ENCODE assay signal across 8 cellular contexts in the genomic region with DNA sequence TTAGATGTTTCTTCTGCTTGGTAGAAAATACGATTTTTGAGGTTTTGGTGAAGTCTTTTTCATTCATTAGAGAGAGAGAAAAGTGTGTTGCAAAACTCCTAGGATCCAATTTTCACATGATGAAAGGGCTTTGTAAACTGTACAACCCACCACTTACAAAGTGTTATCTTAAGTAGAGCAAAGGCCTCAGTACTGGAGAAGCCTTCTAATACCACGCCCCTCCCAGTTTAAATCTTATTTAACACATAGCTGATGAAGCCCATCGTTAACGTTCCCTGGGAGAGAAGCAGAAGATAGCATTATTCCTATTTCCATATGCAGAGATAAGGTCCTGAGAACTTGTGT. TPM values are rescaled to one million over a fixed set of nuclear protein-coding genes. Genes with fewer than 3 reads are reported as not detected.
DNase-seq lines count a peak whose midpoint lies in the region; ATAC-seq, FAIRE-seq and TF ChIP-seq lines count a peak whose summit lies in the region.

No MANE protein-coding gene starts in this region.

- peaks cover 4% of the 10 kb centered on the region; the same call in 1 of the 2 replicates for H3K23me2 ChIP-seq in H1 (ENCODE audit: low read depth, low read length)

- H3K9me2 ChIP-seq in OCI-LY1 (ENCODE audit: low read depth, low read length) = no peaks in the 10 kb centered on the region

- ATAC-seq in activated CD4-positive, alpha-beta T cell treated with anti-CD3 and anti-CD28 coated beads for 36 hours = no peak
- ATAC-seq in natural killer cell = peak; percentile 3 to 8 (median 5)

- no peaks in the 10 kb centered on the region for H3K79me1 ChIP-seq in H1 (ENCODE audit: low read depth, low read length)

- H4K5ac ChIP-seq in H1 (ENCODE audit: insufficient read length, low read depth, low read length) = no peak overlapping the region

- no peak for TF ChIP-seq RAD21 in H1 (IDR thresholded peaks at IDR 0.05 in 1 of 2, conservative IDR thresholded peaks at IDR 0.05 in 1 of 2; ENCODE audit: low read depth in 2 of 2, low read length in 2 of 2)

- no peak overlapping the region; the same call in 1 of the 2 replicates for H4K8ac ChIP-seq in H1 (ENCODE audit: extremely low read depth, insufficient read depth, low read length)

- H3K4me1 Mint-ChIP-seq in activated CD4-positive, alpha-beta T cell treated with anti-CD3 and anti-CD28 coated beads for 36 hours = peaks cover 28% of the 10 kb centered on the region
- H3K4me1 Mint-ChIP-seq in natural killer cell = peaks cover 10 to 23% of the 10 kb centered on the region in 2 donors

- H3K27ac ChIP-seq in OCI-LY1 (ENCODE audit: low read depth, low read length, poor library complexity, severe bottlenecking) (no peak overlapping the region), H1 (ENCODE audit: low read depth, low read length) (no peak overlapping the region)

- 74% methylated on average over 4 of the region's 4 CpGs; no CpG with 5 or more reads in 1 of the 2 experiments for WGBS in H1 (ENCODE audit: extremely low coverage in 1 of 2, insufficient coverage in 1 of 2, insufficient read length in 1 of 2, insufficient replicate concordance in 2 of 2, low coverage in 1 of 2, low lambda C conversion rate in 2 of 2, missing lambda C conversion rate in 1 of 2), 2 experiments

- TF ChIP-seq EP300 in H1 (IDR thresholded peaks at IDR 0.05; ENCODE audit: borderline replicate concordance in 1 of 2, low read depth in 2 of 2, low read length in 2 of 2) = no peak

- POLR2A ChIA-PET in activated CD4-positive, alpha-beta T cell treated with anti-CD3 and anti-CD28 coated beads for 36 hours (lab: Charles Lee) = interaction anchor here (0.5 to 1.0 kb wide), 2 partner anchors 27 to 57 kb away, joined by 3 read pairs; no protein-coding TSS in a partner anchor
- POLR2A ChIA-PET in H1 (lab: Charles Lee; ENCODE audit: partially characterized antibody) = no interaction called here

- H3K27me3 ChIP-seq in OCI-LY1 (ENCODE audit: insufficient read depth, low read length) (no peaks in the 10 kb centered on the region), H1 (replicated peaks in 1 of 4; ENCODE audit: control insufficient read depth in 3 of 4, extremely low read depth in 1 of 4, insufficient read depth in 3 of 4, low read length in 3 of 4) (peaks cover 12 to 29% (median 18%) of the 10 kb centered on the region in 4 experiments)

- TF ChIP-seq CTCF in OCI-LY1 (IDR thresholded peaks at IDR 0.05; ENCODE audit: low read length) (no peak), H1 (IDR thresholded peaks at IDR 0.05; ENCODE audit: control extremely low read depth in 1 of 3, insufficient read depth in 1 of 3, low read depth in 1 of 3, low read length in 3 of 3) (no peak), natural killer cell (IDR thresholded peaks at IDR 0.05) (no peak), D721Med (IDR thresholded peaks at IDR 0.05; ENCODE audit: insufficient read depth, missing control alignments) (no peak)

- no peaks in the 10 kb centered on the region for H3F3A ChIP-seq in OCI-LY1 (ENCODE audit: insufficient read depth, low read length)

- H2BK12ac ChIP-seq in H1 (ENCODE audit: low read depth, low read length) = no peak overlapping the region

- peak overlapping the region; percentile 60 for H3K27ac Mint-ChIP-seq in activated CD4-positive, alpha-beta T cell treated with anti-CD3 and anti-CD28 coated beads for 36 hours
- peak overlapping the region; percentile 36 to 84 for H3K27ac Mint-ChIP-seq in natural killer cell

- TF ChIP-seq POLR2A in H1 (IDR thresholded peaks at IDR 0.05; ENCODE audit: control extremely low read depth in 1 of 2, low read depth in 2 of 2, low read length in 2 of 2) = no peak

- no peak overlapping the region for H3K56ac ChIP-seq in H1 (replicated peaks; ENCODE audit: insufficient read length, low read depth, low read length)

- CTCF ChIA-PET in activated CD4-positive, alpha-beta T cell treated with anti-CD3 and anti-CD28 coated beads for 36 hours (lab: Charles Lee) = interaction anchor here (0.6 to 3.5 kb wide), 8 partner anchors 9 to 426 kb away, joined by 3 to 22 read pairs (median 5); partner anchors contain the start of gene DDX47
- CTCF ChIA-PET in H1 (lab: Charles Lee; ENCODE audit: partially characterized antibody) = interaction anchor here (4.7 kb wide), 1 partner anchor 27 kb away, joined by 55 read pairs; the partner anchor contains the start of gene DDX47

- H3K23ac ChIP-seq in H1 (ENCODE audit: insufficient read length) = no peak overlapping the region

- peak overlapping the region; percentile 89 for H3K9ac ChIP-seq in OCI-LY1 (ENCODE audit: low read length)
- H3K9ac ChIP-seq in H1 (replicated peaks in 1 of 4; ENCODE audit: extremely low read depth in 1 of 4, low read depth in 3 of 4, low read length in 3 of 4) = no peak overlapping the region

- no peak overlapping the region for H3K4ac ChIP-seq in H1 (replicated peaks; ENCODE audit: insufficient read length, low read depth, low read length)

- no peak overlapping the region for H3K14ac ChIP-seq in H1 (ENCODE audit: insufficient read length)

- FAIRE-seq in H1 (lab: Jason Lieb, UNC) (no peak), D721Med (lab: Jason Lieb, UNC) (no peak)

- no peak overlapping the region for H2BK120ac ChIP-seq in H1 (replicated peaks; ENCODE audit: low read depth, low read length)

- H2AK5ac ChIP-seq in H1 (ENCODE audit: low read depth, low read length) = no peak overlapping the region

- no peak for DNase-seq in activated CD4-positive, alpha-beta T cell treated with anti-CD3 and anti-CD28 coated beads for 36 hours
- no peak for DNase-seq in activated CD4-positive, alpha-beta T cell treated with anti-CD3 and anti-CD28 coated beads, Interleukin-2, amount 50 U/mL, for 1 hour
- DNase-seq in H1 (ENCODE audit: low read depth in 1 of 2, low spot score in 2 of 2) (no peak), natural killer cell (no peak), D721Med (ENCODE audit: insufficient read length, low spot score) (no peak)
- DNase-seq in stimulated activated CD4-positive, alpha-beta T cell treated with anti-CD3 and anti-CD28 coated beads, Interleukin-2, amount 100 ng/mL, for 48 hours = no peak
- no peak for DNase-seq in stimulated activated CD8-positive, alpha-beta memory T cell treated with anti-CD3 and anti-CD28 coated beads, Interleukin-4, amount 100 ng/mL, for 48 hours

- no peaks in the 10 kb centered on the region for H3K36me3 ChIP-seq in OCI-LY1 (ENCODE audit: insufficient read depth, low read length)
- H3K36me3 ChIP-seq in H1 (ENCODE audit: control insufficient read depth in 2 of 4, insufficient read depth in 4 of 4, low read length in 3 of 4) = no peaks in the 10 kb centered on the region

- H3K4me1 ChIP-seq in OCI-LY1 (ENCODE audit: insufficient read depth, low read length, severe bottlenecking) (peaks cover 26% of the 10 kb centered on the region), H1 (replicated peaks in 1 of 4; ENCODE audit: control insufficient read depth in 3 of 4, insufficient read depth in 4 of 4, low read length in 3 of 4) (peaks cover 5 to 13% (median 11%) of the 10 kb centered on the region in 4 experiments)

- H2AFZ ChIP-seq in OCI-LY1 (ENCODE audit: low read length) = peak overlapping the region; percentile 76; the same call in 1 of the 2 replicates
- H2AFZ ChIP-seq in H1 (ENCODE audit: low read length) = no peak overlapping the region

- H2BK15ac ChIP-seq in H1 (ENCODE audit: low read length) = no peak overlapping the region

- no peaks in the 10 kb centered on the region for H3K9me3 Mint-ChIP-seq in activated CD4-positive, alpha-beta T cell treated with anti-CD3 and anti-CD28 coated beads for 36 hours (ENCODE audit: low read depth)
- no peaks in the 10 kb centered on the region for H3K9me3 Mint-ChIP-seq in natural killer cell

- H2BK5ac ChIP-seq in H1 (ENCODE audit: low read depth, low read length) = no peak overlapping the region

- H2BK20ac ChIP-seq in H1 (ENCODE audit: low read length) = no peak overlapping the region

- peak overlapping the region; percentile 81 for H3K4me3 Mint-ChIP-seq in activated CD4-positive, alpha-beta T cell treated with anti-CD3 and anti-CD28 coated beads for 36 hours
- H3K4me3 Mint-ChIP-seq in natural killer cell = peak overlapping the region; percentile 89

- H4K20me1 ChIP-seq in OCI-LY1 (ENCODE audit: insufficient read depth, low read length) (no peaks in the 10 kb centered on the region), H1 (replicated peaks in 1 of 2; ENCODE audit: control insufficient read depth in 1 of 2, insufficient read depth in 2 of 2, low read length in 2 of 2) (no peaks in the 10 kb centered on the region)

- H3K4me2 ChIP-seq in OCI-LY1 (ENCODE audit: low read length) = peak overlapping the region; percentile 90
- peak overlapping the region; percentile 64 to 65 for H3K4me2 ChIP-seq in H1 (ENCODE audit: insufficient read depth in 1 of 2, low read depth in 2 of 2, low read length in 2 of 2)

- H3K79me2 ChIP-seq in OCI-LY1 (ENCODE audit: insufficient read depth, low read length) (no peaks in the 10 kb centered on the region), H1 (ENCODE audit: control insufficient read depth in 1 of 2, insufficient read depth in 2 of 2, low read length in 2 of 2) (no peaks in the 10 kb centered on the region)

- H4K91ac ChIP-seq in H1 (replicated peaks; ENCODE audit: insufficient read length, low read length) = no peak overlapping the region

- H3K36me3 Mint-ChIP-seq in activated CD4-positive, alpha-beta T cell treated with anti-CD3 and anti-CD28 coated beads for 36 hours (ENCODE audit: low read depth) = no peaks in the 10 kb centered on the region
- no peaks in the 10 kb centered on the region for H3K36me3 Mint-ChIP-seq in natural killer cell

- intact Hi-C loops in activated CD4-positive, alpha-beta T cell treated with anti-CD3 and anti-CD28 coated beads for 36 hours (cut with DNase I, micrococcal nuclease) = loop anchor here (1.0 to 5.0 kb wide), 9 partner anchors 51 to 426 kb away; partner anchors contain the start of gene GSG1 (in 1 of the 2)
- intact Hi-C loops in natural killer cell (cut with micrococcal nuclease) = loop anchor here (10.0 kb wide), 1 partner anchor 108 kb away; the partner anchor contains the start of gene GPRC5A

- no peaks in the 10 kb centered on the region for H3K27me3 Mint-ChIP-seq in activated CD4-positive, alpha-beta T cell treated with anti-CD3 and anti-CD28 coated beads for 36 hours
- H3K27me3 Mint-ChIP-seq in natural killer cell (ENCODE audit: low read depth in 2 of 2) = no peaks in the 10 kb centered on the region

- H3K18ac ChIP-seq in H1 (ENCODE audit: extremely low read depth, low read length) = no peak overlapping the region

- H3K4me3 ChIP-seq in OCI-LY1 (ENCODE audit: low read depth, low read length, poor library complexity, severe bottlenecking) = peak overlapping the region; percentile 76
- H3K4me3 ChIP-seq in H1 (ENCODE audit: extremely low read depth in 1 of 4, insufficient read depth in 2 of 4, low read depth in 3 of 4, low read length in 4 of 4) = peak overlapping the region in 2 of 4 experiments; percentile 37 to 50; a peak in 4 of 8 replicates

- no peaks in the 10 kb centered on the region for H3K9me3 ChIP-seq in OCI-LY1 (ENCODE audit: low read length)
- H3K9me3 ChIP-seq in H1 (ENCODE audit: insufficient read depth in 2 of 2, low read depth in 1 of 2, low read length in 1 of 2) = no peaks in the 10 kb centered on the region

RNA-seq across cellular contexts. Expression of gene APOLD1, which starts 0.9 kb away (rescaled TPM):
- total RNA-seq in activated CD4-positive, alpha-beta T cell treated with anti-CD3 and anti-CD28 coated beads for 36 hours = 1 to 10 TPM; 3.5 to 7.0 TPM
- total RNA-seq in H1 (2021; fragmentation: NEBNext Ultra II Directional; extraction: Animal tissue kit (Norgen Biotek cat#: 25700)) = 0.34 and 0.71 TPM in 2 replicates
- polyA plus RNA-seq in H1 (2011; rRNA removed) = 0.12 and 0.16 TPM in 2 replicates
- polyA plus RNA-seq in H1 (2011; cell fraction: cytosol; rRNA removed) = 0.10 TPM
- polyA plus RNA-seq in H1 (2011; cell fraction: nucleus; rRNA removed) = 0.29 TPM
- 0.21 to 0.36 TPM (median 0.28 TPM) in 4 replicates for polyA plus RNA-seq in H1 (2012, experiment 1 of 2)
- polyA plus RNA-seq in H1 (2012, experiment 2 of 2) = 0.04 TPM
- 0.22 TPM for polyA plus RNA-seq in H1 (2013, experiment 1 of 2)
- polyA plus RNA-seq in H1 (2013, experiment 2 of 2) = 0.26 TPM
- 0.24 and 0.35 TPM in 2 replicates for polyA minus RNA-seq in H1 (2011; rRNA and poly(A)+ RNA removed)
- not detected for polyA minus RNA-seq in H1 (2011; cell fraction: cytosol; rRNA and poly(A)+ RNA removed)
- 0.50 TPM for polyA minus RNA-seq in H1 (2011; cell fraction: nucleus; rRNA and poly(A)+ RNA removed)
- 1 to 10 TPM in 2 of 3 donors, under 1 TPM in 1; 0.70 to 1.6 (median 1.6) TPM for total RNA-seq in natural killer cell

RNA-seq across cellular contexts. Expression of gene DDX47, which starts 26.8 kb away (rescaled TPM):
- total RNA-seq in activated CD4-positive, alpha-beta T cell treated with anti-CD3 and anti-CD28 coated beads for 36 hours = 10 to 100 TPM; 91.3 to 91.9 TPM
- total RNA-seq in H1 (2021; fragmentation: NEBNext Ultra II Directional; extraction: Animal tissue kit (Norgen Biotek cat#: 25700)) = 74.2 and 84.4 TPM in 2 replicates
- polyA plus RNA-seq in H1 (2011; rRNA removed) = 39.3 and 54.4 TPM in 2 replicates
- polyA plus RNA-seq in H1 (2011; cell fraction: cytosol; rRNA removed) = 59.3 TPM
- polyA plus RNA-seq in H1 (2011; cell fraction: nucleus; rRNA removed) = 34.3 TPM
- polyA plus RNA-seq in H1 (2012, experiment 1 of 2) = 53.2 to 90.9 TPM (median 58.1 TPM) in 4 replicates
- polyA plus RNA-seq in H1 (2012, experiment 2 of 2) = 8.6 TPM
- 44.7 TPM for polyA plus RNA-seq in H1 (2013, experiment 1 of 2)
- 45.3 TPM for polyA plus RNA-seq in H1 (2013, experiment 2 of 2)
- polyA minus RNA-seq in H1 (2011; rRNA and poly(A)+ RNA removed) = 42.0 and 46.1 TPM in 2 replicates
- polyA minus RNA-seq in H1 (2011; cell fraction: cytosol; rRNA and poly(A)+ RNA removed) = 28.3 TPM
- polyA minus RNA-seq in H1 (2011; cell fraction: nucleus; rRNA and poly(A)+ RNA removed) = 49.3 TPM
- 100 to 1,000 TPM in 2 of 3 donors, 10 to 100 TPM in 1; 98.9 to 120 (median 114) TPM for total RNA-seq in natural killer cell
